Comparison of ENCODE assay signal across 25 cellular contexts in the genomic region with DNA sequence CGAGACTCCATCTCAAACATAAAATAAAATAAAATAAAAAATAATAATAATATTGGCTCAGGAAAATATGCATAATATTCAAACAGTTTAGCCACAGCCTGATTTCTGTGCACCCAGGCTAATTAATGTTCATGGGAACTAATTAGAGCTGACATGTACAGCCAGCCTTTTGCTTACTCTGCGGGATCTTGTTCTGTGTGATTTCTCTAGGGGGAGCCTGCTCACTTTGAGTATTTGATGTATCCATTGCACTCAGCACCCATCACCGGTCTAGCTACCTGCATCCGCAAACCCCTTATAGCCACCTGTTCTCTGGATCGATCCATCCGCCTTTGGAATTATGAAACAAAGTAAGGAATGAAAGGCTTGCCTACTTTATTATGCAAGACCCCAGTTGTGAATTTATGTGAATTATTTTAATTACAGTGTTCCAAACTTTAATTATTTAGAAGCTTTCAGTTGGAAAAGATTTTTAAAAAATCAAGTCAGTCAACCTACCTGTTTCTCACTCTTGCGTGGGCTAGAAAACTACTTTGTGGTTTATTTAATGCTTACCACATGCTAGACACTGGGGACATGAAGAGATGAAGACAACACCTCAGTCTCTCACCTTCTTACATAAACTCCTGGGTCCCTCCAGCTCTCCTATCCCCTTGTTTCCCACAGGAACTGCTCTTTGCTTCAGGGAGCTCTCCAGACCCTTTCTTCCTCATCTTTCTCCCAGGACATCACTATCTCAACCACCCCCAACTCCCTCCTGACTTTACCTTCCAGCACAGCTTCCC. TPM values are rescaled to one million over a fixed set of nuclear protein-coding genes. Genes with fewer than 3 reads are reported as not detected.
DNase-seq lines count a peak whose midpoint lies in the region; ATAC-seq and TF ChIP-seq lines count a peak whose summit lies in the region.
"Had no signal": no experiment of that assay in that cellular context is flagged by ENCODE, and none has a peak within 500 bp of the region (broad histone marks: within the 10 kb centered on the region; RNA-seq: fewer than 3 reads in every experiment).

No MANE protein-coding gene starts in this region.

- H4K20me1 ChIP-seq in Loucy (ENCODE audit: insufficient read depth, low read length, poor library complexity, severe bottlenecking) (no peaks in the 10 kb centered on the region), SK-N-SH (ENCODE audit: insufficient read depth) (no peaks in the 10 kb centered on the region)

- POLR2A ChIA-PET in SK-N-SH (lab: Yijun Ruan, JAX) (no interaction called here), GM10248 (lab: Yijun Ruan, JAX) (no interaction called here)

- no peaks in the 10 kb centered on the region for H3K4me1 ChIP-seq in Loucy (ENCODE audit: insufficient read depth, low read length, poor library complexity, severe bottlenecking)
- H3K4me1 ChIP-seq in SK-N-SH (ENCODE audit: control insufficient read depth in 1 of 2, insufficient read depth in 2 of 2, low read depth in 1 of 2, low read length in 1 of 2) = no peaks in the 10 kb centered on the region
- H3K4me1 ChIP-seq: ascending aorta, esophagus squamous epithelium, gastroesophageal sphincter, testis had no signal

- H3K9me3 ChIP-seq in Loucy (ENCODE audit: insufficient read depth, low read depth, low read length) (no peaks in the 10 kb centered on the region), SK-N-SH (peaks cover 3% of the 10 kb centered on the region; the same call in 1 of the 2 replicates)
- H3K9me3 ChIP-seq: esophagus squamous epithelium, gastroesophageal sphincter, ovary, testis had no signal

- no peak overlapping the region for H3K4me3 ChIP-seq in Loucy (ENCODE audit: low read length, poor library complexity, severe bottlenecking)
- H3K4me3 ChIP-seq in SK-N-SH (ENCODE audit: low read depth in 2 of 2, low read length in 1 of 2) = no peak overlapping the region
- H3K4me3 ChIP-seq: ascending aorta, esophagus squamous epithelium, gastroesophageal sphincter, ovary, testis had no signal

- TF ChIP-seq CTCF in Loucy (conservative IDR thresholded peaks at IDR 0.05; ENCODE audit: low read length) (0 out of 2 replicates have a peak, but pooled peaks have one; percentile 31), SK-N-SH (IDR thresholded peaks at IDR 0.05) (no peak), GM10248 (IDR thresholded peaks at IDR 0.05; ENCODE audit: control extremely low read depth, extremely low read depth, low read depth, missing control alignments) (no peak)

- H3K4me2 ChIP-seq in Loucy (ENCODE audit: low read depth, low read length, poor library complexity, severe bottlenecking) (no peak overlapping the region), SK-N-SH (no peak overlapping the region)

- H3K36me3 ChIP-seq in Loucy (ENCODE audit: insufficient read depth, low read length) (no peaks in the 10 kb centered on the region), SK-N-SH (replicated peaks in 1 of 2; ENCODE audit: control insufficient read depth in 1 of 2, insufficient read depth in 2 of 2, low read length in 1 of 2) (no peaks in the 10 kb centered on the region)
- H3K36me3 ChIP-seq: ascending aorta, esophagus squamous epithelium, gastroesophageal sphincter, ovary had no signal

- H3F3A ChIP-seq in Loucy (ENCODE audit: low read depth) = no peaks in the 10 kb centered on the region
- H3F3A ChIP-seq in SK-N-SH (replicated peaks; ENCODE audit: insufficient read depth) = no peaks in the 10 kb centered on the region

- H3K27ac ChIP-seq in SK-N-SH (ENCODE audit: low read depth in 2 of 2, low read length in 1 of 2) = no peak overlapping the region
- H3K27ac ChIP-seq: ascending aorta, esophagus squamous epithelium, gastroesophageal sphincter, ovary, testis had no signal

- H3K79me2 ChIP-seq in Loucy (ENCODE audit: insufficient read depth, low read length) = no peaks in the 10 kb centered on the region
- H3K79me2 ChIP-seq in SK-N-SH (ENCODE audit: insufficient read depth) = no peaks in the 10 kb centered on the region

- ATAC-seq in left lobe of liver (peak; percentile 31), HG02798 (IDR thresholded peaks at IDR 0.05; ENCODE audit: poor library complexity, unreplicated experiment) (no peak)
- ATAC-seq: gastroesophageal sphincter; natural killer cell treated with Interleukin-12 subunit alpha and Interleukin-12 subunit beta and Interleukin-15 and Interleukin-18, amount 100 ng/mL, for 72 hours; sciatic nerve; T-cell had no signal

- no peak for TF ChIP-seq EP300 in SK-N-SH (IDR thresholded peaks at IDR 0.05; ENCODE audit: borderline replicate concordance in 1 of 2, low read depth in 1 of 2, low read length in 1 of 2)

- DNase-seq in NCI-H345 (lab: John Stamatoyannopoulos, UW) (peak; percentile 28), NCI-H345 treated with DMSO at 0.1 percent for 48 hours (lab: John Stamatoyannopoulos, UW; ENCODE audit: unreplicated experiment) (no peak), SK-N-SH (peak; percentile 23), left lobe of liver (ENCODE audit: low spot score) (no peak), GM10248 (ENCODE audit: extremely low spot score) (no peak), glomerular visceral epithelial cell (ENCODE audit: extremely low spot score) (no peak)
- DNase-seq: ACHN; activated CD4-positive, alpha-beta T cell treated with anti-CD3 and anti-CD28 coated beads for 4 hours; C1 segment of cervical spinal cord; effector memory CD4-positive, alpha-beta T cell; esophagus squamous epithelium; GF-D8; GOT3; NCI-H1092; NCI-H446; ovary; SHP77; T-cell; testis had no signal

- CTCF ChIA-PET in SK-N-SH (lab: Yijun Ruan, JAX) (interaction anchor here (1.0 kb wide), 1 partner anchor 9 kb away, joined by 4 read pairs; no protein-coding TSS in a partner anchor), GM10248 (lab: Yijun Ruan, JAX) (interaction anchor here (1.3 to 2.4 kb wide), 3 partner anchors 15 to 29 kb away, joined by 3 to 6 read pairs (median 4); no protein-coding TSS in a partner anchor)

- no peaks in the 10 kb centered on the region for H3K9me2 ChIP-seq in Loucy (replicated peaks; ENCODE audit: low read depth, low read length)
- H3K9me2 ChIP-seq in SK-N-SH = no peaks in the 10 kb centered on the region

- TF ChIP-seq RAD21 in SK-N-SH (IDR thresholded peaks at IDR 0.05; ENCODE audit: low read length) = 0 out of 2 replicates have a peak, but pooled peaks have one; percentile 6

- H3K27me3 ChIP-seq in Loucy (ENCODE audit: insufficient read depth, low read length, poor library complexity, severe bottlenecking) = no peaks in the 10 kb centered on the region
- no peaks in the 10 kb centered on the region for H3K27me3 ChIP-seq in SK-N-SH (ENCODE audit: insufficient read depth)
- H3K27me3 ChIP-seq: ascending aorta, gastroesophageal sphincter, ovary, testis had no signal

- WGBS in SK-N-SH (ENCODE audit: low lambda C conversion rate) = 81% methylated on average over 7 of the region's 7 CpGs

- H2AFZ ChIP-seq in Loucy (ENCODE audit: low read length) = no peak overlapping the region
- H2AFZ ChIP-seq in SK-N-SH (ENCODE audit: low read depth) = no peak overlapping the region

- H3K9ac ChIP-seq in Loucy (ENCODE audit: low read depth, low read length, poor library complexity, severe bottlenecking) (no peak overlapping the region), SK-N-SH (no peak overlapping the region)

TF ChIP-seq in SK-N-SH, 30 proteins besides CTCF, POLR2A, EP300 and RAD21:
- TF ChIP-seq USF2 (IDR thresholded peaks at IDR 0.05; ENCODE audit: borderline replicate concordance, low read depth, low read length) = no peak
- TF ChIP-seq PBX3 (IDR thresholded peaks at IDR 0.05) = 0 out of 2 replicates have a peak, but pooled peaks have one; percentile 23

RNA-seq across cellular contexts. Expression of gene CFAP57, which starts 25.4 kb away (rescaled TPM):
- 0.36 and 0.60 TPM in 2 replicates for polyA plus RNA-seq in SK-N-SH (2012; rRNA removed)
- 0.42 and 0.44 TPM in 2 replicates for polyA plus RNA-seq in SK-N-SH (2012; cell fraction: cytosol; rRNA removed)
- polyA plus RNA-seq in SK-N-SH (2012; cell fraction: nucleus; rRNA removed) = 1.2 TPM in 2 replicates
- not detected for total RNA-seq in left lobe of liver
- total RNA-seq: ascending aorta, esophagus squamous epithelium, gastroesophageal sphincter had no signal

RNA-seq across cellular contexts. Expression of gene EBNA1BP2, which starts 25.4 kb away (rescaled TPM):
- polyA plus RNA-seq in SK-N-SH (2012; rRNA removed) = 134 and 146 TPM in 2 replicates
- polyA plus RNA-seq in SK-N-SH (2012; cell fraction: cytosol; rRNA removed) = 145 and 150 TPM in 2 replicates
- polyA plus RNA-seq in SK-N-SH (2012; cell fraction: nucleus; rRNA removed) = 110 and 125 TPM in 2 replicates
- 76.1 TPM for total RNA-seq in left lobe of liver

Comparison
In these comparisons a context has a peak if more than half of its experiments do, and no peak if none do; other contexts are left out.
1. DNase-seq: peak in NCI-H345 (single experiment) and SK-N-SH (single experiment); none in NCI-H345 treated with DMSO at 0.1 percent for 48 hours (single experiment), left lobe of liver (single experiment), GM10248 (single experiment) and glomerular visceral epithelial cell (single experiment).